26 cellular contexts compared by ENCODE assay signal in the genomic region with DNA sequence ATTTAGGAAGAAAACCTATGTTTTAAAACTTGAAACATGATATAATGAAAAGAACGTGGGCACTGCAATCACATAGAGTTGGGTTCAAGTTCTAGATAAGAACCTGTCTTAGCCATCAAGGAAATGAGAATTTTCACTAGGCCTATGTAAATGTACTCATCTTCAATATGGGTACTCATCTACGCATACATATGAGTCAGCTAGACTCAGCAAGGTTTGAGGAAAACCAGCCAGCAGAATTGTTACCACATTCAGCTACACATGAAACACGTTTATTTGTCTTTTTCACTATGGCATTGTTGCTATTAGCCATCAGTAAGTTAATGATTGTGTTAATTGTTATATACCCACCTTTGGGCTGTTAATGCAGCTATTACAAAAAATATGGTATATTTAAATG.
"Had no signal": no experiment of that assay in that cellular context is flagged by ENCODE, and none has a peak within 500 bp of the region (broad histone marks: within the 10 kb centered on the region; RNA-seq: fewer than 3 reads in every experiment).

No MANE protein-coding gene starts in this region.

- H3K27me3 ChIP-seq: brain microvascular endothelial cell, cardiac muscle cell, SJCRH30 had no signal

- H3K9me3 ChIP-seq: SJCRH30 had no signal

- H3K4me3 ChIP-seq: cardiac muscle cell, K562, PC-9, SJCRH30, SK-N-MC had no signal

- H3K4me1 ChIP-seq: SJCRH30 had no signal

- DNase-seq: activated CD4-positive, alpha-beta T cell treated with anti-CD3 and anti-CD28 coated beads, Interleukin-2, amount 10 ng/mL, durations not matched to agents 7 days and 5 days; activated CD4-positive, alpha-beta T cell treated with anti-CD3 and anti-CD28 coated beads, Interleukin-2, amount 50 U/mL, for 48 hours; activated CD8-positive, alpha-beta memory T cell treated with anti-CD3 and anti-CD28 coated beads, Interleukin-2, amount 50 U/mL, for 4 hours; activated CD8-positive, alpha-beta T cell treated with anti-CD3 and anti-CD28 coated beads, Interleukin-2, amount 10 ng/mL, durations not matched to agents 7 days and 5 days; activated gamma-delta T cell treated with Interleukin-2 at 50 U/mL for 16 hours; activated naive CD4-positive, alpha-beta T cell treated with anti-CD3 and anti-CD28 coated beads for 36 hours; activated naive CD8-positive, alpha-beta T cell treated with anti-CD3 and anti-CD28 coated beads, Interleukin-2, amount 50 U/mL, for 24 hours; activated T-cell treated with anti-CD3 and anti-CD28 coated beads for 4 hours; activated T-cell treated with anti-CD3 and anti-CD28 coated beads, Interleukin-2, amount 50 U/mL, for 4 hours; amniotic stem cell; aorta; brain microvascular endothelial cell; NCI-H1105; NCI-H1417 treated with DMSO at 0.1 percent for 48 hours; NCI-H1930; NCI-H2081 treated with DMSO at 0.1 percent for 48 hours; NCI-H345; NCI-H524 treated with DMSO at 0.1 percent for 48 hours; NK-92 treated with Interleukin-12 subunit alpha and Interleukin-12 subunit beta, amount 100 ng/mL, for 24 hours; PC-9; SHP77; SJCRH30; T1000 had no signal

- H3K36me3 ChIP-seq: brain microvascular endothelial cell, cardiac muscle cell, SJCRH30 had no signal

- ATAC-seq: activated CD8-positive, alpha-beta T cell treated with anti-CD3 and anti-CD28 coated beads, Interleukin-2, amount 10 ng/mL, durations not matched to agents 7 days and 5 days; activated naive CD8-positive, alpha-beta T cell treated with anti-CD3 and anti-CD28 coated beads, Interleukin-2, amount 50 U/mL, for 24 hours; activated T-cell treated with anti-CD3 and anti-CD28 coated beads, Interleukin-2, amount 50 U/mL, for 4 hours; K562 had no signal

- H3K27ac ChIP-seq: brain microvascular endothelial cell, cardiac muscle cell, PC-9, SJCRH30, SK-N-MC had no signal
